ENCODE assay signal across 1 cellular context in the genomic region with DNA sequence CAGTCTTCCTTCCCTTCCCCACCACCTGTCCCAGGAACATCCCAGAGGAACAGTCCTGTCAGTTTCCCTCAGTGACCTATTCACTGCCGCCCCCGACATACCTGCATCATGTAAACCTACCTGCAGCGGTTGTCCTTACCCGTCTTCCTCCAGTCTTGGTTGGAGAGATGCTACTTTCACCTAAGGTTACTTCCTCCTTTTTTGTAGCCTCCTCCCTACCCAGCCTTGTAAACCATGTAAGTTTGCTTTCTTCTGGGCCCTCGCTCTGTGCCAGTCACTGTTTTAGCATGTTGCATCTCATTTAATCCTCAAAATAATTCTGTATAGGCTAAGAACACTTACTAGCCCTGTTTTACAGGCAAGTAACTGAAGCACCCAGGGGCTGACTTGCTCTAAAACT.
TF ChIP-seq lines count a peak whose summit lies in the region.

No MANE protein-coding gene starts in this region.

TF ChIP-seq in H1, 55 proteins besides CTCF, POLR2A, EP300 and RAD21:
- TF ChIP-seq HDAC6 (IDR thresholded peaks at IDR 0.05; ENCODE audit: low read depth, low read length), result no peak
- no peak for TF ChIP-seq SIN3A (conservative IDR thresholded peaks at IDR 0.05 in 1 of 2, IDR thresholded peaks at IDR 0.05 in 1 of 2; ENCODE audit: low read depth in 1 of 2, low read length in 2 of 2)
- TF ChIP-seq BACH1 (IDR thresholded peaks at IDR 0.05; ENCODE audit: low read length), result no peak
- TF ChIP-seq EZH2 (IDR thresholded peaks at IDR 0.05; ENCODE audit: low read depth, low read length, severe bottlenecking), result no peak
- TF ChIP-seq NRF1 (IDR thresholded peaks at IDR 0.05; ENCODE audit: low read depth, low read length), result no peak
- no peak for TF ChIP-seq E2F6 (IDR thresholded peaks at IDR 0.05)
- TF ChIP-seq, protein P1, sequence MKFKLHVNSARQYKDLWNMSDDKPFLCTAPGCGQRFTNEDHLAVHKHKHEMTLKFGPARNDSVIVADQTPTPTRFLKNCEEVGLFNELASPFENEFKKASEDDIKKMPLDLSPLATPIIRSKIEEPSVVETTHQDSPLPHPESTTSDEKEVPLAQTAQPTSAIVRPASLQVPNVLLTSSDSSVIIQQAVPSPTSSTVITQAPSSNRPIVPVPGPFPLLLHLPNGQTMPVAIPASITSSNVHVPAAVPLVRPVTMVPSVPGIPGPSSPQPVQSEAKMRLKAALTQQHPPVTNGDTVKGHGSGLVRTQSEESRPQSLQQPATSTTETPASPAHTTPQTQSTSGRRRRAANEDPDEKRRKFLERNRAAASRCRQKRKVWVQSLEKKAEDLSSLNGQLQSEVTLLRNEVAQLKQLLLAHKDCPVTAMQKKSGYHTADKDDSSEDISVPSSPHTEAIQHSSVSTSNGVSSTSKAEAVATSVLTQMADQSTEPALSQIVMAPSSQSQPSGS (IDR thresholded peaks at IDR 0.05; ENCODE audit: low read length), result no peak
- TF ChIP-seq YY1 (IDR thresholded peaks at IDR 0.05; ENCODE audit: low read depth, low read length), result no peak
